ENCODE assay signal across 26 cellular contexts in genomic region chr2:57793310-57793709, GRCh38.
"Had no signal": no experiment of that assay in that cellular context is flagged by ENCODE, and none has a peak within 500 bp of the region (broad histone marks: within the 10 kb centered on the region; RNA-seq: fewer than 3 reads in every experiment).

No MANE protein-coding gene starts in this region.

- DNase-seq: cortex of kidney; effector CD8-positive, alpha-beta T cell; effector memory CD8-positive, alpha-beta T cell; endodermal cell; erythroblast; esophagus squamous epithelium; foreskin fibroblast; foreskin melanocyte; gastrocnemius medialis; glutamatergic neuron; head of caudate nucleus; heart right ventricle; hippocampal formation; left cardiac atrium; left lung; left ventricle myocardium superior; lower lobe of right lung; mesenchymal stem cell; naive B cell; naive thymus-derived CD8-positive, alpha-beta T cell had no signal

- ATAC-seq: effector memory CD8-positive, alpha-beta T cell; esophagus mucosa; gastrocnemius medialis; heart right ventricle; left cardiac atrium; left lung; left ventricle myocardium superior; lower lobe of right lung; mucosa of descending colon; naive thymus-derived CD8-positive, alpha-beta T cell had no signal

- H3K27ac ChIP-seq: epithelial cell of prostate, esophagus squamous epithelium, gastrocnemius medialis, heart right ventricle, left lung, lower lobe of right lung had no signal

- FAIRE-seq: endometrium, islet of Langerhans, keratinocyte had no signal

- H3K27me3 ChIP-seq: esophagus squamous epithelium, gastrocnemius medialis, heart right ventricle, left lung had no signal

- H3K9me3 ChIP-seq: gastrocnemius medialis, lower lobe of right lung, mucosa of descending colon had no signal

- H3K4me3 ChIP-seq: esophagus squamous epithelium, gastrocnemius medialis, heart right ventricle, left lung, lower lobe of right lung, mucosa of descending colon had no signal

- H3K36me3 ChIP-seq: esophagus squamous epithelium, gastrocnemius medialis, heart right ventricle, left lung, lower lobe of right lung had no signal

- H3K4me1 ChIP-seq: esophagus squamous epithelium, gastrocnemius medialis, heart right ventricle, left lung, lower lobe of right lung had no signal
